Comparison of ENCODE assay signal across 8 cellular contexts in the genomic region with DNA sequence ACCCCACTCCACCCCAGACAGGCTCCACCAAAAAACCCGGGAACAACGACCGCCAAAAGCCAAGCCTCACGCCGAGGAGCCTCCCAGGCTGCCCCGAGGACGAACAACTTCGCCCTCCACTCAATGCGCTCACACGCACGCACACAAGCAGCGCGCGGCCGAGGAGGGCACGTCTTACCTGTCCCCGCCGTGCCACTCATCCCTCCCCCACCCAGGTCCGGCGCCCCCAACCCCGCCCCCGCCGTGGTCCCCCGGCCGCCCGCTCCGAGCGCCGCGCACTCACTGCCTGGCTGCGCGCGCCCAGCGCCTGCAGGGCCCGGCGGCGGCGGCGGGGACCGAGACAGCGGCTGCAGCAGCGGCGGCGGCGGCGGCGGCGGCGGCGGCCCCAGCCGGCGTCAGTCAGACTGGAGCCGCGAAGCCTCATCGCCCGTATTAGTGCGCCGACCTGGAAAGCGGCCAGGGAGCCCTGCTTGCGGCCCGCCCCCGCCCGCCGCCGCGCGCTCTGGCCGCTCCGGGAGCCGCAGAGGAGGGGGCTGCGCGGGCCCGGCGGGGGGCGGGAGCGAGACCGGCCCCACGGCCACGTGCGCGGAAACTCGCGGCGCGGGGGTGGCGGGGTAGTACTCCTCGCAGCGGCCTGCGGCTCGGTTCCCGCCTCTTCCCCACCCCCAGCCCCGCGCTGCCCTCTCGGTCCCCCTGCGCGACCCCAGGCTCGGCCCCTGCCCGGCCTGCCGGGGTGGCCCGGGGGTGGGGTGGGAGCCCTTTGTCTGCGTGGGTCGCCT. TPM values are rescaled to one million over a fixed set of nuclear protein-coding genes. Genes with fewer than 3 reads are reported as not detected.
A peak's percentile ranks its signal among the peaks of the same experiment; 100 is the strongest.
DNase-seq lines count a peak whose midpoint lies in the region; ATAC-seq, FAIRE-seq and TF ChIP-seq lines count a peak whose summit lies in the region.

A gene (minus strand): TSS at position 406 of the 779 bp plus-strand sequence. CDS start 40,549 bp downstream, outside the sequence.

- POLR2A ChIA-PET in A549 (lab: Yijun Ruan, JAX) (no interaction called here), GM10248 (lab: Yijun Ruan, JAX) (no interaction called here)

- peak within 1 kb of the TSS; percentile 64 for H3K27ac Mint-ChIP-seq in astrocyte (ENCODE audit: unreplicated experiment)

- TF ChIP-seq EP300 in A549 (IDR thresholded peaks at IDR 0.05), result no peak

- no peaks in the 10 kb centered on the region for H3K79me2 ChIP-seq in astrocyte (ENCODE audit: insufficient read depth, low read length)

- H3K27me3 ChIP-seq in astrocyte (ENCODE audit: insufficient read depth, low read length), result no peaks in the 10 kb centered on the region
- H3K27me3 ChIP-seq in prostate gland (replicated peaks; ENCODE audit: insufficient read depth), result no peaks in the 10 kb centered on the region

- H3K36me3 ChIP-seq in astrocyte (ENCODE audit: insufficient read depth, low read length) (no peaks in the 10 kb centered on the region), prostate gland (no peaks in the 10 kb centered on the region)

- H3K36me3 Mint-ChIP-seq in astrocyte (ENCODE audit: low read depth, unreplicated experiment), result no peaks in the 10 kb centered on the region

- peak within 1 kb of the TSS; percentile 90 for H2AFZ ChIP-seq in astrocyte (ENCODE audit: low read depth, low read length)

- no peak for TF ChIP-seq CTCF in A549 (IDR thresholded peaks at IDR 0.05)
- no peak for TF ChIP-seq CTCF in GM10248 (IDR thresholded peaks at IDR 0.05; ENCODE audit: control extremely low read depth, extremely low read depth, low read depth, missing control alignments)
- no peak for TF ChIP-seq CTCF in astrocyte (IDR thresholded peaks at IDR 0.05; ENCODE audit: insufficient read depth, low read depth, low read length)
- TF ChIP-seq CTCF in prostate gland (IDR thresholded peaks at IDR 0.05), result no peak

- H3K4me3 ChIP-seq in A549, result peak within 1 kb of the TSS; percentile 56
- peak within 1 kb of the TSS; percentile 77 for H3K4me3 ChIP-seq in astrocyte (ENCODE audit: insufficient read depth, low read depth, low read length)
- peak within 1 kb of the TSS; percentile 59 to 67 for H3K4me3 ChIP-seq in prostate gland

- intact Hi-C loops in prostate gland (cut with DNase I), result loop anchor here (5.0 kb wide), 1 partner anchor 43 kb away; no protein-coding TSS in a partner anchor

- TF ChIP-seq POLR2A in A549 (IDR thresholded peaks at IDR 0.05; ENCODE audit: low read length), result no peak
- no peak for TF ChIP-seq POLR2A in prostate gland (IDR thresholded peaks at IDR 0.05)

- peaks cover 19% of the 10 kb centered on the region for H3K4me1 Mint-ChIP-seq in astrocyte (ENCODE audit: low read depth, unreplicated experiment)

- CTCF ChIA-PET in A549 (lab: Yijun Ruan, JAX), result no interaction called here
- CTCF ChIA-PET in GM10248 (lab: Yijun Ruan, JAX), result no interaction called here

- no peaks in the 10 kb centered on the region for H3K9me3 Mint-ChIP-seq in astrocyte (ENCODE audit: unreplicated experiment)

- TF ChIP-seq RAD21 in A549 (conservative IDR thresholded peaks at IDR 0.05 in 1 of 2, IDR thresholded peaks at IDR 0.05 in 1 of 2), result no peak

- H3K4me3 Mint-ChIP-seq in astrocyte (ENCODE audit: unreplicated experiment), result peak within 1 kb of the TSS; percentile 89

- H3K9ac ChIP-seq in astrocyte (ENCODE audit: low read length), result peak within 1 kb of the TSS; percentile 81

- WGBS in A549 (ENCODE audit: missing lambda C conversion rate), result 3% methylated on average over 6 of the region's 102 CpGs
- 0% methylated on average over 22 of the region's 102 CpGs for WGBS in prostate gland

- no peaks in the 10 kb centered on the region for H4K20me1 ChIP-seq in astrocyte (ENCODE audit: insufficient read depth, low read length)

- H3K4me2 ChIP-seq in A549 (peak within 1 kb of the TSS; percentile 95), astrocyte (ENCODE audit: low read length) (peak within 1 kb of the TSS; percentile 93)

- no peak for FAIRE-seq in A549 (lab: Jason Lieb, UNC)
- FAIRE-seq in astrocyte (lab: Jason Lieb, UNC), result no peak

- peaks cover 3% of the 10 kb centered on the region for H3K27me3 Mint-ChIP-seq in astrocyte (ENCODE audit: low read depth, unreplicated experiment)

- H3K27ac ChIP-seq in A549, result peak within 1 kb of the TSS; percentile 15 to 79; a peak in 3 of 6 replicates
- peak within 1 kb of the TSS; percentile 19 for H3K27ac ChIP-seq in astrocyte (ENCODE audit: low read depth, low read length)
- peak within 1 kb of the TSS; percentile 85 to 88 for H3K27ac ChIP-seq in prostate gland

- peak; percentile 73 to 82 for ATAC-seq in A549
- peak; percentile 72 for ATAC-seq in HG03045 (IDR thresholded peaks at IDR 0.05; ENCODE audit: unreplicated experiment)
- ATAC-seq in HG03571 (IDR thresholded peaks at IDR 0.05; ENCODE audit: unreplicated experiment), result no peak

- DNase-seq in A549 (ENCODE audit: low read depth in 1 of 2, low spot score in 1 of 2), result peak; percentile 8 to 18
- DNase-seq in GM10248 (ENCODE audit: extremely low spot score), result peak; percentile 49
- peak; percentile 87 for DNase-seq in NCI-H748 (lab: John Stamatoyannopoulos, UW; ENCODE audit: unreplicated experiment)
- DNase-seq in astrocyte (ENCODE audit: low read depth), result peak; percentile 41
- peak; percentile 70 for DNase-seq in hepatic stellate cell (ENCODE audit: low spot score)
- peak; percentile 76 for DNase-seq in prostate gland (ENCODE audit: low spot score)

- H3K9me3 ChIP-seq in A549 (no peaks in the 10 kb centered on the region), astrocyte (ENCODE audit: insufficient read depth, low read depth, low read length) (no peaks in the 10 kb centered on the region), prostate gland (no peaks in the 10 kb centered on the region)

- H3K4me1 ChIP-seq in A549 (no peaks in the 10 kb centered on the region), astrocyte (ENCODE audit: insufficient read depth, low read length) (peaks cover 7% of the 10 kb centered on the region), prostate gland (replicated peaks) (no peaks in the 10 kb centered on the region)

TF ChIP-seq in A549, 52 proteins besides CTCF, POLR2A, EP300 and RAD21:
- TF ChIP-seq MAFK (IDR thresholded peaks at IDR 0.05; ENCODE audit: partially characterized antibody), result no peak
- TF ChIP-seq CHD4 (IDR thresholded peaks at IDR 0.05; ENCODE audit: borderline replicate concordance), result no peak
- TF ChIP-seq NFE2L2 (conservative IDR thresholded peaks at IDR 0.05; ENCODE audit: low read length), result no peak
- no peak for TF ChIP-seq JUN (IDR thresholded peaks at IDR 0.05)
- TF ChIP-seq, protein P1, sequence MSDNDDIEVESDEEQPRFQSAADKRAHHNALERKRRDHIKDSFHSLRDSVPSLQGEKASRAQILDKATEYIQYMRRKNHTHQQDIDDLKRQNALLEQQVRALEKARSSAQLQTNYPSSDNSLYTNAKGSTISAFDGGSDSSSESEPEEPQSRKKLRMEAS (IDR thresholded peaks at IDR 0.05), result no peak
- no peak for TF ChIP-seq RFX5 (IDR thresholded peaks at IDR 0.05)
- no peak for TF ChIP-seq KDM5A (IDR thresholded peaks at IDR 0.05)
- TF ChIP-seq RNF2 (IDR thresholded peaks at IDR 0.05; ENCODE audit: borderline replicate concordance, low read depth), result no peak
- no peak for TF ChIP-seq ESRRA (IDR thresholded peaks at IDR 0.05; ENCODE audit: borderline replicate concordance, low read length)
- no peak for TF ChIP-seq FOSB (CRISPR knock-in tag; IDR thresholded peaks at IDR 0.05)
- TF ChIP-seq RARB (CRISPR knock-in tag; IDR thresholded peaks at IDR 0.05), result no peak
- no peak for TF ChIP-seq CBX8 (IDR thresholded peaks at IDR 0.05)
- TF ChIP-seq NPAS2 (CRISPR knock-in tag; IDR thresholded peaks at IDR 0.05; ENCODE audit: borderline replicate concordance), result no peak
- no peak for TF ChIP-seq SMC3 (IDR thresholded peaks at IDR 0.05)
- no peak for TF ChIP-seq HOXA7 (CRISPR knock-in tag; IDR thresholded peaks at IDR 0.05)

RNA-seq across cellular contexts. Expression of the gene that starts here (rescaled TPM):
- polyA plus RNA-seq in A549 (2011; rRNA removed) (0.06 and 0.11 TPM in 2 replicates), A549 (2017; fragmentation: RNase III; extraction: RNeasy Plus Mini Kit Qiagen cat#74134 plus additional on column Dnase treatment) (0.04 to 0.05 TPM (median 0.04 TPM) in 3 replicates)
- 0.08 and 0.09 TPM in 2 replicates for polyA plus RNA-seq in A549 (2012; cell fraction: cytosol; rRNA removed)
- 0.07 and 0.09 TPM in 2 replicates for polyA plus RNA-seq in A549 (2012; cell fraction: nucleus; rRNA removed)
- polyA minus RNA-seq in A549 (2011; rRNA and poly(A)+ RNA removed), result 0.05 and 0.08 TPM in 2 replicates
- total RNA-seq in astrocyte (2.8 and 2.9 TPM in 2 replicates), prostate gland (10 to 100 TPM; 25.1 to 30.7 TPM)

Comparison
In these comparisons a context has a peak if more than half of its experiments do, and no peak if none do; other contexts are left out.
1. Peak in DNase-seq, ATAC-seq, H3K4me3 ChIP-seq, H3K27ac ChIP-seq and H3K4me2 ChIP-seq in A549; RNA of the gene not detected or under 1 TPM.
2. DNase-seq: peak in every context shown above with its lines; median percentile 87 in NCI-H748; 76 in prostate gland; 70 in hepatic stellate cell; 49 in GM10248; 41 in astrocyte; 13 in A549.
3. H3K27ac ChIP-seq: peak in every context shown above with its lines; median percentile 86 in prostate gland; 47 in A549; 19 in astrocyte.